ENCODE assay signal across 8 cellular contexts in the genomic region with DNA sequence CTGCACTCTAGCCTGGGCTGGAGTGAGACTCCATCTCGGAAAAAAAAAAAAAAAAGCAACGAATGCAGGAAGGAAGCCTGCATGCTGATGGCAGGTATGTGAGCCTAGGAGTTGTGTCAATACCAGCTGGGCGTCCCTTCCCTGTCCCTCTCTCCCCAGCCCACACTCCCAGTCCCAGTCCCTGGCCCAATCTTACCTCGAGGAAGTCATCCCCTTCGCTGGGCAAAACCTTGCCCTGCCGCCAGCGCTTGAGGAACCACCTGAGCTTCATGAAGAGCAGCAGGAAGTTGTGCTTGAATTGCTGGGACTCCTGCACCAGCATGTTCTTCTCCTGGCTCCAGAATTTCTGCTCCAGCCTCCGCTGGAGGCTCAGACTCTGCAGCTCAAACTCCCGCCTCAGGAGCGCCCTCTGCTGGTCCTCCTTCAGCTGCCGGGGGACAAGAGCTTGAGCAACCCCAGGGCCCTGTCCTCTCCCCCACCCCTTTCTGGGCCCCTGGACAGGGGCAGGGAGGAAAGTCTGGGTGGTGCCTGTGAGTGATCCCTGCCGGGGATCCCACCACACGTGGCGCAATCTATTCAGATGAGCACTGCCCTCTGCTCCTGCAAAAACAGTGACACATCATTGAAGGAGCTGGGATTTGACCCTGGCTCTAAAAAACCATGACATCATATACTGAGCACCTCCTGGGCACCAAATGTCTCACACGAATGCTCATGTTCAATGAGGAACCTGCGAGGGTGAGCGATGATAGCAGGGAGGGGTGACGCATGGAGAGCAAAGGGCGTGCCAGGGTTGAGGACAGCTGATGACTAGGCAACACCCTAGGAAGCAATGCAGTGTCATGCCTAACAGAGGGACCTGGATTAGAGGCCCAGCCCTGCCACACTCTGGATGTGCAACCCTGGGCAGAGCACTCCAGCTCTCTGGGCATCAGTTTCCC. TPM values are rescaled to one million over a fixed set of nuclear protein-coding genes. Genes with fewer than 3 reads are reported as not detected.
DNase-seq lines count a peak whose midpoint lies in the region; ATAC-seq and TF ChIP-seq lines count a peak whose summit lies in the region.

No MANE protein-coding gene starts in this region.

- H3K9me3 ChIP-seq in WERI-Rb-1 (ENCODE audit: severe bottlenecking) (no peaks in the 10 kb centered on the region), mammary epithelial cell (replicated peaks; ENCODE audit: insufficient read depth, low read length) (no peaks in the 10 kb centered on the region)

- CTCF ChIA-PET in mammary epithelial cell (lab: Charles Lee; ENCODE audit: low non-redundant PET), result interaction anchor here (0.6 to 1.0 kb wide), 3 partner anchors 16 to 87 kb away, joined by 4 to 8 read pairs (median 4); a partner anchor contains a TSS

- H3K27ac ChIP-seq in WERI-Rb-1, result no peak overlapping the region
- peak overlapping the region; percentile 40 for H3K27ac ChIP-seq in mammary epithelial cell (ENCODE audit: insufficient read depth, low read depth, low read length)

- WGBS in mammary epithelial cell (ENCODE audit: low coverage, missing lambda C conversion rate), result 70% methylated on average over 16 of the region's 19 CpGs

- TF ChIP-seq CTCF in WERI-Rb-1 (IDR thresholded peaks at IDR 0.05; ENCODE audit: low read depth, low read length), result peak; percentile 88
- peak; percentile 65 to 84 for TF ChIP-seq CTCF in mammary epithelial cell (conservative IDR thresholded peaks at IDR 0.05 in 1 of 2, IDR thresholded peaks at IDR 0.05 in 1 of 2; ENCODE audit: extremely low read depth in 1 of 2, insufficient read depth in 1 of 2, low read depth in 1 of 2, low read length in 2 of 2)

- H3K27me3 ChIP-seq in WERI-Rb-1 (ENCODE audit: insufficient read depth, low read depth, severe bottlenecking), result no peaks in the 10 kb centered on the region
- no peaks in the 10 kb centered on the region for H3K27me3 ChIP-seq in mammary epithelial cell (ENCODE audit: insufficient read depth, low read length)

- no peaks in the 10 kb centered on the region for H4K20me1 ChIP-seq in mammary epithelial cell (ENCODE audit: insufficient read depth, low read length)

- ATAC-seq in left lobe of liver (peak; percentile 69), HG03342 (IDR thresholded peaks at IDR 0.05; ENCODE audit: unreplicated experiment) (no peak), GM19395 (IDR thresholded peaks at IDR 0.05; ENCODE audit: unreplicated experiment) (no peak)

- H2AFZ ChIP-seq in mammary epithelial cell (ENCODE audit: low read depth, low read length), result no peak overlapping the region

- intact Hi-C loops in mammary epithelial cell (cut with micrococcal nuclease), result loop anchor here (1.0 kb wide), 1 partner anchor 54 kb away; no protein-coding TSS in a partner anchor

- H3K4me3 ChIP-seq in WERI-Rb-1 (ENCODE audit: low read depth, low read length) (no peak overlapping the region), mammary epithelial cell (replicated peaks in 1 of 3; ENCODE audit: insufficient read depth in 1 of 3, low read depth in 2 of 3, low read length in 3 of 3) (no peak overlapping the region)

- BruUV-seq in mammary epithelial cell (replicated peaks; lab: Mats Ljungman, UMichigan), result no TSS peak

- H3K4me2 ChIP-seq in mammary epithelial cell (ENCODE audit: insufficient read depth, low read depth, low read length), result no peak overlapping the region

- no peak overlapping the region for H3K9ac ChIP-seq in mammary epithelial cell (ENCODE audit: insufficient read depth, low read length)

- DNase-seq in COR-L47 (lab: John Stamatoyannopoulos, UW) (peak; percentile 15), KBM-7 (peak; percentile 69), WERI-Rb-1 (peak; percentile 69), mammary epithelial cell (peak; percentile 64), left lobe of liver (ENCODE audit: low spot score) (peak; percentile 57)
- DNase-seq in stimulated activated CD4-positive, alpha-beta T cell treated with anti-CD3 and anti-CD28 coated beads, TNF-alpha, amount 100 ng/mL, for 48 hours (ENCODE audit: low read depth in 3 of 3), result peak; percentile 63 to 69 (median 68)

- H3K4me1 ChIP-seq in mammary epithelial cell (ENCODE audit: insufficient read depth, low read length), result no peaks in the 10 kb centered on the region

- in situ Hi-C loops in KBM-7 (cut with MboI; ENCODE audit: low pct_unique_long_range_greater_than_20kb, low sequenced_read_pairs) (no loop called here), mammary epithelial cell (cut with MboI; ENCODE audit: low sequenced_read_pairs in 2 of 2) (no loop called here)

- dilution Hi-C loops in mammary epithelial cell (cut with HindIII; ENCODE audit: low sequenced_read_pairs), result no loop called here

- peaks cover 6% of the 10 kb centered on the region for H3K79me2 ChIP-seq in mammary epithelial cell (ENCODE audit: insufficient read depth, low read length)

- H3K36me3 ChIP-seq in WERI-Rb-1 (peaks cover 79% of the 10 kb centered on the region), mammary epithelial cell (ENCODE audit: insufficient read depth, low read length) (peaks cover 20% of the 10 kb centered on the region)

RNA-seq across cellular contexts. Expression of a gene that starts 35.0 kb away (rescaled TPM):
- total RNA-seq in mammary epithelial cell (10 to 100 TPM in 1 of 2 donors, 1 to 10 TPM in 1; 6.7 to 12.8 TPM), left lobe of liver (3.4 TPM)
- polyA plus RNA-seq in mammary epithelial cell, result 17.3 TPM
- 17.2 TPM for polyA minus RNA-seq in mammary epithelial cell

Comparison
In these comparisons a context has a peak if more than half of its experiments do, and no peak if none do; other contexts are left out.
1. DNase-seq: peak in every context shown above with its lines; median percentile 69 in KBM-7; 69 in WERI-Rb-1; 68 in stimulated activated CD4-positive, alpha-beta T cell treated with anti-CD3 and anti-CD28 coated beads, TNF-alpha, amount 100 ng/mL, for 48 hours; 64 in mammary epithelial cell; 57 in left lobe of liver; 15 in COR-L47.